In genomic region chr3:124504332-124505059, GRCh38 we compare ENCODE assay signal across 1 cellular context.
TF ChIP-seq lines count a peak whose summit lies in the region.

No MANE protein-coding gene starts in this region.

TF ChIP-seq in SK-N-SH, 30 proteins besides CTCF, POLR2A, EP300 and RAD21 (continued from another document):
- TF ChIP-seq IRF3 (IDR thresholded peaks at IDR 0.05; ENCODE audit: low read depth, low read length) (no peak), JUND (IDR thresholded peaks at IDR 0.05) (peak; percentile 44), TAF1 (IDR thresholded peaks at IDR 0.05; ENCODE audit: borderline replicate concordance, low read depth, low read length) (no peak), EZH2phosphoT487 (IDR thresholded peaks at IDR 0.05; ENCODE audit: borderline replicate concordance, low read depth) (no peak), RXRA (IDR thresholded peaks at IDR 0.05; ENCODE audit: borderline replicate concordance, low read depth) (no peak; the same call in 1 of the 2 replicates), FOXJ3 (CRISPR knock-in tag; IDR thresholded peaks at IDR 0.05) (no peak), YY1 (IDR thresholded peaks at IDR 0.05; ENCODE audit: low read depth) (no peak), USF1 (IDR thresholded peaks at IDR 0.05; ENCODE audit: borderline replicate concordance, low read depth) (no peak), MEF2A (IDR thresholded peaks at IDR 0.05; ENCODE audit: borderline replicate concordance, low read depth) (no peak), GABPA (IDR thresholded peaks at IDR 0.05; ENCODE audit: low read depth) (no peak), USF2 (IDR thresholded peaks at IDR 0.05; ENCODE audit: borderline replicate concordance, low read depth, low read length) (no peak), FOSL2 (IDR thresholded peaks at IDR 0.05; ENCODE audit: borderline replicate concordance, low read depth) (peak; percentile 47; the same call in 1 of the 2 replicates)
